In the genomic region with DNA sequence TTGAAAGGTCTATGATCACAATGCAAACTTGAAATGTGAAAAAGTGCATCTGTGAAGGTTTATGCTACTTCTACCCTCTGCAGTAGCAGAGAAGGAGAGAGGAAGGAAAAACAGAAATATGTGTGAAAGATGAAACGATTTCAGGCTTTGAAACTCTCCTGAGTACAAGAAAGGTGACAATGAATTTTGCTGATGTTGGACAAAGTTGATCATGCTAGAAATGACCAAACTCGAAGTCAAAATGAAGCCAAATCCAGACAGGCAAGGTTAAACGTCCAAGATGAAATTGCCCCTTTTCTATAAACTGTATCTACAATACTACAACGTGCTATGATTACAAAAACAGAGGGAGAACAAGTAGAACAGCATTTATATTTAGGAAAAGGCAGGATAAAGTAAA, we compare ENCODE assay signal across 22 cellular contexts.
"Had no signal": no experiment of that assay in that cellular context is flagged by ENCODE, and none has a peak within 500 bp of the region (broad histone marks: within the 10 kb centered on the region; RNA-seq: fewer than 3 reads in every experiment).

No MANE protein-coding gene starts in this region.

- H3K9me3 ChIP-seq: SJSA1 had no signal

- FAIRE-seq: RCC 7860 had no signal

- H3K4me2 ChIP-seq: KMS-11 had no signal

- H3K4me3 ChIP-seq: SJSA1, SK-N-MC had no signal

- DNase-seq: IMR-90; NCI-H1092 treated with DMSO at 0.1 percent for 48 hours; NCI-H1436; NCI-H187; NCI-H2029; NCI-H2081 treated with DMSO at 0.1 percent for 48 hours; NCI-H2171; NCI-H226; NCI-H446; NCI-H510A; NCI-H524 treated with DMSO at 0.1 percent for 48 hours; NCI-H69; NCI-H774; NK-92 treated with Interleukin-12 subunit alpha and Interleukin-12 subunit beta, amount 100 ng/mL, for 24 hours; OCI-M1; Right ventricle myocardium superior; RPMI8226; SIG-M5 had no signal

- H3K36me3 ChIP-seq: SJSA1 had no signal

- H3K9ac ChIP-seq: KMS-11 had no signal

- H3K27ac ChIP-seq: KMS-11, SJSA1, SK-N-MC had no signal

- H3K4me1 ChIP-seq: SJSA1 had no signal
